ENCODE assay signal across 8 cellular contexts in genomic region chr18:46070683-46071614, GRCh38. TPM values are rescaled to one million over a fixed set of nuclear protein-coding genes. Genes with fewer than 3 reads are reported as not detected.
DNase-seq lines count a peak whose midpoint lies in the region; ATAC-seq and TF ChIP-seq lines count a peak whose summit lies in the region.

No MANE protein-coding gene starts in this region.

- H3K36me3 ChIP-seq in H7 (replicated peaks; ENCODE audit: control insufficient read depth, insufficient read depth, low read length) (no peaks in the 10 kb centered on the region), endodermal cell (ENCODE audit: control insufficient read depth, insufficient read depth, low read length) (no peaks in the 10 kb centered on the region)

- H3K27me3 Mint-ChIP-seq in endodermal cell (ENCODE audit: insufficient read depth) = peaks cover 26% of the 10 kb centered on the region
- H3K27me3 Mint-ChIP-seq in naive thymus-derived CD8-positive, alpha-beta T cell = no peaks in the 10 kb centered on the region

- H3K27ac Mint-ChIP-seq in endodermal cell = no peak overlapping the region
- H3K27ac Mint-ChIP-seq in naive thymus-derived CD8-positive, alpha-beta T cell = peak overlapping the region in 9 of 10 donors; percentile 16 to 80 (median 54)

- peaks cover 28% of the 10 kb centered on the region for H3K27me3 ChIP-seq in H7 (ENCODE audit: control insufficient read depth, insufficient read depth, low read length)
- peaks cover 10% of the 10 kb centered on the region for H3K27me3 ChIP-seq in endodermal cell (ENCODE audit: control insufficient read depth, insufficient read depth, low read length, poor library complexity, severe bottlenecking)

- POLR2A ChIA-PET in naive thymus-derived CD8-positive, alpha-beta T cell (lab: Charles Lee) = interaction anchor here (0.7 to 1.7 kb wide), 8 partner anchors 9 to 95 kb away, joined by 3 to 6 read pairs (median 3); no protein-coding TSS in a partner anchor

- peaks cover 8% of the 10 kb centered on the region for H3K4me1 ChIP-seq in endodermal cell (ENCODE audit: control insufficient read depth, insufficient read depth, low read length)

- no peak overlapping the region for H3K27ac ChIP-seq in endodermal cell (ENCODE audit: low read depth, low read length)

- DNase-seq in H7 (no peak), SIG-M5 treated with dmso at 0.1 percent for 504 hours (lab: John Stamatoyannopoulos, UW; ENCODE audit: unreplicated experiment) (peak; percentile 90), endodermal cell (no peak), LoVo (ENCODE audit: low spot score) (no peak), HCEC 1CT (no peak)
- DNase-seq in naive thymus-derived CD8-positive, alpha-beta T cell = peak in 4 of 10 donors; percentile 9 to 65 (median 12)

- peak overlapping the region; percentile 59 for H3K9ac ChIP-seq in endodermal cell (ENCODE audit: extremely low read depth, low read length, poor library complexity, severe bottlenecking)

- no peaks in the 10 kb centered on the region for H3K9me3 Mint-ChIP-seq in endodermal cell
- H3K9me3 Mint-ChIP-seq in naive thymus-derived CD8-positive, alpha-beta T cell = no peaks in the 10 kb centered on the region

- WGBS in endodermal cell (ENCODE audit: insufficient coverage in 1 of 2, insufficient read length in 1 of 2), 2 experiments = 72 to 96% methylated on average over 7 to 13 of the region's 13 CpGs

- peaks cover 8% of the 10 kb centered on the region for H3K36me3 Mint-ChIP-seq in endodermal cell (ENCODE audit: low read depth)
- peaks cover 0 to 4% (median 0%) of the 10 kb centered on the region in 3 donors for H3K36me3 Mint-ChIP-seq in naive thymus-derived CD8-positive, alpha-beta T cell

- ATAC-seq in naive thymus-derived CD8-positive, alpha-beta T cell = peak; percentile 16 to 22
- ATAC-seq in HG03108 (IDR thresholded peaks at IDR 0.05; ENCODE audit: unreplicated experiment) (no peak), GM19328 (IDR thresholded peaks at IDR 0.05; ENCODE audit: unreplicated experiment) (no peak)

- TF ChIP-seq CTCF in endodermal cell (conservative IDR thresholded peaks at IDR 0.05) = no peak

- H3K4me3 ChIP-seq in H7 (ENCODE audit: insufficient read depth, low read depth, low read length) = peak overlapping the region; percentile 65
- H3K4me3 ChIP-seq in endodermal cell (ENCODE audit: low read length) = peak overlapping the region; percentile 75

- peak overlapping the region; percentile 61 for H3K4me3 Mint-ChIP-seq in endodermal cell
- H3K4me3 Mint-ChIP-seq in naive thymus-derived CD8-positive, alpha-beta T cell = peak overlapping the region; percentile 53 to 89 (median 80)

- peaks cover 11% of the 10 kb centered on the region for H3K4me1 Mint-ChIP-seq in endodermal cell
- H3K4me1 Mint-ChIP-seq in naive thymus-derived CD8-positive, alpha-beta T cell = peaks cover 10 to 48% (median 46%) of the 10 kb centered on the region in 4 donors

- H3K9me3 ChIP-seq in endodermal cell (ENCODE audit: control insufficient read depth, low read length) = no peaks in the 10 kb centered on the region

RNA-seq across cellular contexts. Expression of gene PSTPIP2, which starts 1.1 kb away (rescaled TPM):
- 0.42 and 0.74 TPM in 2 replicates for total RNA-seq in H7 (2014; rRNA removed; shearing (Covaris generic))
- total RNA-seq in endodermal cell = 10 to 100 TPM; 10.6 to 10.8 TPM
- 6.3 TPM for polyA plus RNA-seq in endodermal cell (2013, experiment 1 of 2)
- 6.2 TPM for polyA plus RNA-seq in endodermal cell (2013, experiment 2 of 2)
- 1 to 10 TPM; 6.6 to 8.7 TPM for total RNA-seq in naive thymus-derived CD8-positive, alpha-beta T cell
- 10 to 100 TPM; 10.9 to 17.2 (median 15.1) TPM for polyA plus RNA-seq in naive thymus-derived CD8-positive, alpha-beta T cell

RNA-seq across cellular contexts. Expression of gene ATP5F1A, which starts 27.1 kb away (rescaled TPM):
- total RNA-seq in H7 (2014; rRNA removed; shearing (Covaris generic)) = 979 and 1,013 TPM in 2 replicates
- total RNA-seq in endodermal cell = 100 to 1,000 TPM; 608 to 706 TPM
- polyA plus RNA-seq in endodermal cell (2013, experiment 1 of 2) = 609 TPM
- 550 TPM for polyA plus RNA-seq in endodermal cell (2013, experiment 2 of 2)
- total RNA-seq in naive thymus-derived CD8-positive, alpha-beta T cell = 100 to 1,000 TPM; 277 to 284 TPM
- polyA plus RNA-seq in naive thymus-derived CD8-positive, alpha-beta T cell = 100 to 1,000 TPM; 496 to 502 (median 498) TPM

RNA-seq across cellular contexts. Expression of gene HAUS1, which starts 33.2 kb away (rescaled TPM):
- total RNA-seq in H7 (2014; rRNA removed; shearing (Covaris generic)) = 60.3 and 67.7 TPM in 2 replicates
- 100 to 1,000 TPM in 1 of 2 donors, 10 to 100 TPM in 1; 80.1 to 130 TPM for total RNA-seq in endodermal cell
- 110 TPM for polyA plus RNA-seq in endodermal cell (2013, experiment 1 of 2)
- polyA plus RNA-seq in endodermal cell (2013, experiment 2 of 2) = 113 TPM
- total RNA-seq in naive thymus-derived CD8-positive, alpha-beta T cell = 10 to 100 TPM; 19.8 to 20.7 TPM
- 10 to 100 TPM; 35.1 to 48.4 (median 46.0) TPM for polyA plus RNA-seq in naive thymus-derived CD8-positive, alpha-beta T cell

Comparison
In these comparisons a context has a peak if more than half of its experiments do, and no peak if none do; other contexts are left out.
1. ATAC-seq: peak in naive thymus-derived CD8-positive, alpha-beta T cell (2 of 2); none in HG03108 (single experiment) and GM19328 (single experiment).